12 cellular contexts compared by ENCODE assay signal in genomic region chr2:96404446-96405373, GRCh38.
DNase-seq lines count a peak whose midpoint lies in the region; ATAC-seq, FAIRE-seq and TF ChIP-seq lines count a peak whose summit lies in the region.
"Had no signal": no experiment of that assay in that cellular context is flagged by ENCODE, and none has a peak within 500 bp of the region (broad histone marks: within the 10 kb centered on the region; RNA-seq: fewer than 3 reads in every experiment).

No MANE protein-coding gene starts in this region.

- H3K27ac ChIP-seq in small intestine (ENCODE audit: low read depth in 1 of 2, low read length in 1 of 2) = no peak overlapping the region
- H3K27ac ChIP-seq: spleen had no signal

- TF ChIP-seq CTCF in LNCaP clone FGC (IDR thresholded peaks at IDR 0.05; ENCODE audit: control insufficient read depth, extremely low read depth, insufficient read depth) = no peak

- H3K4me3 Mint-ChIP-seq in T-helper 17 cell = no peak overlapping the region
- H3K4me3 Mint-ChIP-seq: endodermal cell; T-helper 1 cell treated with Interleukin-12 subunit alpha and Interleukin-12 subunit beta and Interleukin-4 antibody, amounts not matched to agents 30 μg/mL and 1 μg/mL, for 36 hours had no signal

- WGBS in small intestine, 3 donors = 41 to 61% (median 44%) methylated on average over 13 of the region's 13 CpGs

- no peaks in the 10 kb centered on the region for H3K4me1 ChIP-seq in small intestine (ENCODE audit: control insufficient read depth in 2 of 2, insufficient read depth in 1 of 2, low read depth in 1 of 2, low read length in 1 of 2)

- ATAC-seq in left ventricle myocardium superior (peak; percentile 55), T-helper 17 cell (no peak), HG02981 (IDR thresholded peaks at IDR 0.05; ENCODE audit: unreplicated experiment) (no peak)

- peak; percentile 32 for DNase-seq in LNCaP clone FGC (ENCODE audit: low read depth)
- peak; percentile 39 for DNase-seq in NCI-H510A treated with DMSO at 0.1 percent for 48 hours (lab: John Stamatoyannopoulos, UW)
- peak; percentile 61 for DNase-seq in left ventricle myocardium superior
- peak; percentile 54 for DNase-seq in small intestine
- no peak for DNase-seq in T-helper 17 cell
- DNase-seq in dermis blood vessel endothelial cell = no peak
- DNase-seq: activated gamma-delta T cell treated with Interleukin-2 at 50 U/mL for 16 hours, endodermal cell, MM.1S, spleen had no signal

- H3K36me3 ChIP-seq in small intestine (ENCODE audit: control insufficient read depth in 2 of 2, insufficient read depth in 2 of 2, low read length in 2 of 2) = no peaks in the 10 kb centered on the region
- H3K36me3 ChIP-seq: spleen had no signal

- H3K4me3 ChIP-seq in LNCaP clone FGC (ENCODE audit: low read depth, low read length) = no peak overlapping the region
- no peak overlapping the region for H3K4me3 ChIP-seq in small intestine (ENCODE audit: low read depth in 1 of 2, low read length in 2 of 2)
- H3K4me3 ChIP-seq: spleen had no signal

- peaks cover 3% of the 10 kb centered on the region for H3K36me3 Mint-ChIP-seq in T-helper 17 cell (ENCODE audit: low read depth)

- no peaks in the 10 kb centered on the region for H3K27me3 ChIP-seq in small intestine (ENCODE audit: control insufficient read depth in 2 of 2, insufficient read depth in 2 of 2, low read length in 2 of 2)
- H3K27me3 ChIP-seq: spleen had no signal

- H3K27me3 Mint-ChIP-seq in T-helper 17 cell = no peaks in the 10 kb centered on the region

- H3K9me3 ChIP-seq in small intestine (ENCODE audit: control insufficient read depth, low read depth) (no peaks in the 10 kb centered on the region), T-helper 17 cell (ENCODE audit: control insufficient read depth, low read length, poor library complexity, severe bottlenecking) (no peaks in the 10 kb centered on the region)
- H3K9me3 ChIP-seq: spleen had no signal

- FAIRE-seq in small intestine (lab: Jason Lieb, UNC) = no peak

- intact Hi-C loops in left ventricle myocardium superior (cut with micrococcal nuclease) = loop anchor here (5.0 kb wide), 1 partner anchor 103 kb away; the partner anchor contains the start of gene NEURL3

- no peak overlapping the region for H3K27ac Mint-ChIP-seq in T-helper 17 cell
- H3K27ac Mint-ChIP-seq: endodermal cell; T-helper 1 cell treated with Interleukin-12 subunit alpha and Interleukin-12 subunit beta and Interleukin-4 antibody, amounts not matched to agents 30 μg/mL and 1 μg/mL, for 36 hours had no signal

- peaks cover 26% of the 10 kb centered on the region for H3K4me1 Mint-ChIP-seq in T-helper 17 cell

Comparison
In these comparisons a context has a peak if more than half of its experiments do, and no peak if none do; other contexts are left out.
1. DNase-seq: peak in LNCaP clone FGC (single experiment), NCI-H510A treated with DMSO at 0.1 percent for 48 hours (single experiment), left ventricle myocardium superior (single experiment) and small intestine (single experiment); none in T-helper 17 cell (0 of 3) and dermis blood vessel endothelial cell (single experiment).